Comparison of ENCODE assay signal across 24 cellular contexts in genomic region chr17:34758747-34759146, GRCh38.
DNase-seq lines count a peak whose midpoint lies in the region; ATAC-seq and TF ChIP-seq lines count a peak whose summit lies in the region.
"Had no signal": no experiment of that assay in that cellular context is flagged by ENCODE, and none has a peak within 500 bp of the region (broad histone marks: within the 10 kb centered on the region; RNA-seq: fewer than 3 reads in every experiment).

No MANE protein-coding gene starts in this region.

- H3K36me3 Mint-ChIP-seq in activated naive CD4-positive, alpha-beta T cell treated with anti-CD3 and anti-CD28 coated beads, Interleukin-2, amount 10 ng/mL, durations not matched to agents 7 days and 5 days, result no peaks in the 10 kb centered on the region
- H3K36me3 Mint-ChIP-seq in activated naive CD4-positive, alpha-beta T cell treated with anti-CD3 and anti-CD28 coated beads for 36 hours (ENCODE audit: low read depth), result no peaks in the 10 kb centered on the region
- H3K36me3 Mint-ChIP-seq: T-cell had no signal

- no peak for TF ChIP-seq CTCF in PC-3 (conservative IDR thresholded peaks at IDR 0.05; ENCODE audit: low read depth, low read length)

- no peaks in the 10 kb centered on the region for H4K20me1 ChIP-seq in PC-3 (ENCODE audit: low read length)
- H4K20me1 ChIP-seq: BLaER1 had no signal

- no peaks in the 10 kb centered on the region for H3F3A ChIP-seq in PC-3 (ENCODE audit: low read length, unreplicated experiment)

- H3K4me2 ChIP-seq in PC-3 (ENCODE audit: low read length), result no peak overlapping the region
- H3K4me2 ChIP-seq: BLaER1, PC-9 had no signal

- no peak overlapping the region for H3K27ac Mint-ChIP-seq in activated naive CD4-positive, alpha-beta T cell treated with anti-CD3 and anti-CD28 coated beads, Interleukin-2, amount 10 ng/mL, durations not matched to agents 7 days and 5 days
- no peak overlapping the region for H3K27ac Mint-ChIP-seq in activated naive CD4-positive, alpha-beta T cell treated with anti-CD3 and anti-CD28 coated beads for 36 hours
- H3K27ac Mint-ChIP-seq: CD4-positive, alpha-beta T cell; T-cell had no signal

- CTCF ChIA-PET in activated naive CD4-positive, alpha-beta T cell treated with anti-CD3 and anti-CD28 coated beads, Interleukin-2, amount 10 ng/mL, durations not matched to agents 7 days and 5 days (lab: Charles Lee), result interaction anchor here (0.6 kb wide), 1 partner anchor 120 kb away, joined by 3 read pairs; no protein-coding TSS in a partner anchor
- CTCF ChIA-PET in activated naive CD4-positive, alpha-beta T cell treated with anti-CD3 and anti-CD28 coated beads for 36 hours (lab: Charles Lee), result no interaction called here
- CTCF ChIA-PET in PC-3 (lab: Charles Lee), result no interaction called here

- no peaks in the 10 kb centered on the region for H3K4me1 ChIP-seq in PC-3 (ENCODE audit: insufficient read depth, low read length)
- H3K4me1 ChIP-seq: BLaER1 had no signal

- no peaks in the 10 kb centered on the region for H3K4me1 Mint-ChIP-seq in activated naive CD4-positive, alpha-beta T cell treated with anti-CD3 and anti-CD28 coated beads, Interleukin-2, amount 10 ng/mL, durations not matched to agents 7 days and 5 days
- no peaks in the 10 kb centered on the region for H3K4me1 Mint-ChIP-seq in activated naive CD4-positive, alpha-beta T cell treated with anti-CD3 and anti-CD28 coated beads for 36 hours (ENCODE audit: low read depth)
- H3K4me1 Mint-ChIP-seq: T-cell had no signal

- H3K9ac ChIP-seq in PC-3 (ENCODE audit: low read length), result no peak overlapping the region
- H3K9ac ChIP-seq: BLaER1 had no signal

- no peaks in the 10 kb centered on the region for H3K9me2 ChIP-seq in PC-3 (replicated peaks; ENCODE audit: low read length)

- H3K9me3 Mint-ChIP-seq in activated naive CD4-positive, alpha-beta T cell treated with anti-CD3 and anti-CD28 coated beads, Interleukin-2, amount 10 ng/mL, durations not matched to agents 7 days and 5 days, result no peaks in the 10 kb centered on the region
- no peaks in the 10 kb centered on the region for H3K9me3 Mint-ChIP-seq in activated naive CD4-positive, alpha-beta T cell treated with anti-CD3 and anti-CD28 coated beads for 36 hours
- H3K9me3 Mint-ChIP-seq: CD4-positive, alpha-beta T cell; T-cell had no signal

- H3K36me3 ChIP-seq in PC-3 (ENCODE audit: low read depth, low read length), result no peaks in the 10 kb centered on the region
- H3K36me3 ChIP-seq: BLaER1 had no signal

- H3K4me3 Mint-ChIP-seq in activated naive CD4-positive, alpha-beta T cell treated with anti-CD3 and anti-CD28 coated beads, Interleukin-2, amount 10 ng/mL, durations not matched to agents 7 days and 5 days, result no peak overlapping the region
- H3K4me3 Mint-ChIP-seq in activated naive CD4-positive, alpha-beta T cell treated with anti-CD3 and anti-CD28 coated beads for 36 hours, result no peak overlapping the region
- H3K4me3 Mint-ChIP-seq: CD4-positive, alpha-beta T cell; T-cell had no signal

- no peak overlapping the region for H2AFZ ChIP-seq in PC-3 (ENCODE audit: low read length)
- H2AFZ ChIP-seq: PC-9 had no signal

- peak; percentile 3 for DNase-seq in activated naive CD4-positive, alpha-beta T cell treated with anti-CD3 and anti-CD28 coated beads, Interleukin-2, amount 10 ng/mL, durations not matched to agents 7 days and 5 days
- no peak for DNase-seq in activated naive CD4-positive, alpha-beta T cell treated with anti-CD3 and anti-CD28 coated beads for 36 hours
- DNase-seq in M059J (ENCODE audit: low read depth) (peak; percentile 33), mesenteric fat pad (ENCODE audit: low spot score) (peak; percentile 39), NCI-H2107 treated with DMSO at 0.1 percent for 48 hours (lab: John Stamatoyannopoulos, UW; ENCODE audit: unreplicated experiment) (no peak), NCI-H526 (lab: John Stamatoyannopoulos, UW) (no peak), PC-3 (no peak)
- DNase-seq: CD4-positive, alpha-beta T cell; EL; GDM1; NCI-H1105 treated with DMSO at 0.1 percent for 48 hours; NCI-H146; NCI-H1930; NCI-H2107; NCI-H2227 treated with DMSO at 0.1 percent for 48 hours; NCI-H748 treated with DMSO at 0.1 percent for 48 hours; NK-92 treated with Interleukin-12 subunit alpha and Interleukin-12 subunit beta, amount 100 ng/mL, for 24 hours; PC-9; SHP77 had no signal

- ATAC-seq in PC-3, result no peak
- ATAC-seq: GM12878, HCT116, T-cell had no signal

- no peak overlapping the region for H3K4me3 ChIP-seq in PC-3 (ENCODE audit: low read length)
- H3K4me3 ChIP-seq: BLaER1, GM12878, PC-9 had no signal

- BruUV-seq in PC-3 (replicated peaks; lab: Mats Ljungman, UMichigan), result no TSS peak

- intact Hi-C loops in activated naive CD4-positive, alpha-beta T cell treated with anti-CD3 and anti-CD28 coated beads for 36 hours (cut with micrococcal nuclease), result no loop called here
- intact Hi-C loops in PC-3 (cut with micrococcal nuclease), result no loop called here

- H3K27me3 ChIP-seq in PC-3 (ENCODE audit: low read length), result no peaks in the 10 kb centered on the region
- H3K27me3 ChIP-seq: BLaER1 had no signal

- H3K79me2 ChIP-seq in PC-3 (ENCODE audit: low read length), result no peaks in the 10 kb centered on the region

- H3K9me3 ChIP-seq in PC-3 (ENCODE audit: low read length), result no peaks in the 10 kb centered on the region
- H3K9me3 ChIP-seq: BLaER1 had no signal

- POLR2A ChIA-PET in PC-3 (lab: Charles Lee; ENCODE audit: unreplicated experiment), result no interaction called here

- H3K27me3 Mint-ChIP-seq in activated naive CD4-positive, alpha-beta T cell treated with anti-CD3 and anti-CD28 coated beads, Interleukin-2, amount 10 ng/mL, durations not matched to agents 7 days and 5 days, result peaks cover 3% of the 10 kb centered on the region
- H3K27me3 Mint-ChIP-seq in activated naive CD4-positive, alpha-beta T cell treated with anti-CD3 and anti-CD28 coated beads for 36 hours (ENCODE audit: low read depth), result peaks cover 4% of the 10 kb centered on the region

- H3K27ac ChIP-seq in PC-3 (ENCODE audit: low read length), result no peak overlapping the region
- H3K27ac ChIP-seq: BLaER1, PC-9, RWPE1 had no signal

Comparison
In these comparisons a context has a peak if more than half of its experiments do, and no peak if none do; other contexts are left out.
1. DNase-seq: peak in activated naive CD4-positive, alpha-beta T cell treated with anti-CD3 and anti-CD28 coated beads, Interleukin-2, amount 10 ng/mL, durations not matched to agents 7 days and 5 days (single experiment), M059J (single experiment) and mesenteric fat pad (single experiment); none in activated naive CD4-positive, alpha-beta T cell treated with anti-CD3 and anti-CD28 coated beads for 36 hours (single experiment), NCI-H2107 treated with DMSO at 0.1 percent for 48 hours (single experiment), NCI-H526 (0 of 2) and PC-3 (single experiment).